Comparison of ENCODE assay signal across 9 cellular contexts in the genomic region with DNA sequence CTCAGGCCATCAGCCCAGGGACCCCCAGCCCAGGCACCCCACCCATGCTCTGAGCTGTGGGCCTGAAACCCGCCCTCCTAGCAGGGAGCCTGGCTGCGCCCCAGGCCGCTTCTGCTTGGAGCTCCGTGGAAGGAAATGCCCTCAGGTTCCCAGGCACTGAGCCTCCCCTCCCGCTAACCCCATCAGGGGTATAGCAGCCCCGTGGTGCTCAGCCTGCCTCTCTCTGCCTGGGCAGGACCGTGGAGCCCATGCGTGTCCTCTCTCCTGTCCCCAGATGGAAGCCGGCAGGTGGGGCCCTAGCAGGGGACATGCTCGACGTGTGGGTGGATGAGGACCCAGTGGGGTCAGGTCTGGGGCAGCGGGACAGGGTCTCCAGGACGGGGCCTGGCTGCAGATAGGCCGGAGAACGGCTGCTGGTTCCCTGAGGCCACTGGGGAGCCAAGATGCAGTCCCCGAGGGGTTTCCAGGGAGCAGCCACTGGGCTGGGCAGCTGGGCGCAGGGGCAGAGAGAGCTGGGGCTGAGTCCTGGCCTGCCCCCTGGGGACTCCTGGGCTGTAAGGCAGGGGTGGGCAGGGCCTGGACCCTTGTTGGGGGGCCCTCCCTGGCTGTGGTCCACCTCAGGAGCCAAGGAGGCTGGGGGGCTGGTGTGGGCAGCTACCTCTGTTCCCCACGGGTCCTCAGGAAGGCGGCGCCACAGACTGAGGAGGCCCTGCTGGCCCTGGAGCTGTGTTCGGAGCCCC.
DNase-seq lines count a peak whose midpoint lies in the region; ATAC-seq and TF ChIP-seq lines count a peak whose summit lies in the region.
"Had no signal": no experiment of that assay in that cellular context is flagged by ENCODE, and none has a peak within 500 bp of the region (broad histone marks: within the 10 kb centered on the region; RNA-seq: fewer than 3 reads in every experiment).

No MANE protein-coding gene starts in this region.

- intact Hi-C loops in left ventricle myocardium inferior (cut with micrococcal nuclease) (no loop called here), Right ventricle myocardium inferior (cut with DNase I) (loop anchor here (2.0 to 5.0 kb wide), 3 partner anchors 66 to 121 kb away; a partner anchor contains a TSS), upper lobe of right lung (cut with DNase I) (loop anchor here (10.0 kb wide), 1 partner anchor 121 kb away; a partner anchor contains a TSS)

- H3K27me3 ChIP-seq in left ventricle myocardium inferior (ENCODE audit: low read depth) (peaks cover 5% of the 10 kb centered on the region), adipocyte (replicated peaks; ENCODE audit: control insufficient read depth, insufficient read depth, low read length) (no peaks in the 10 kb centered on the region), upper lobe of right lung (no peaks in the 10 kb centered on the region)

- H3K4me3 ChIP-seq in left ventricle myocardium inferior (peak overlapping the region; percentile 84), adipocyte (ENCODE audit: low read length) (no peak overlapping the region), upper lobe of right lung (peak overlapping the region; percentile 63)

- H3K4me1 ChIP-seq in left ventricle myocardium inferior (peaks cover 90% of the 10 kb centered on the region), adipocyte (ENCODE audit: control insufficient read depth, insufficient read depth, low read length) (peaks cover 29% of the 10 kb centered on the region), upper lobe of right lung (peaks cover 49% of the 10 kb centered on the region)

- H3K27ac ChIP-seq in left ventricle myocardium inferior (replicated peaks): peak overlapping the region; percentile 92
- H3K27ac ChIP-seq in upper lobe of right lung: peak overlapping the region; percentile 90

- H3K4me1 Mint-ChIP-seq in naive thymus-derived CD8-positive, alpha-beta T cell: peaks cover 4 to 42% (median 29%) of the 10 kb centered on the region in 4 donors

- POLR2A ChIA-PET in naive thymus-derived CD8-positive, alpha-beta T cell (lab: Charles Lee): interaction anchor here (0.5 to 9.4 kb wide), 12 partner anchors 10 to 128 kb away, joined by 3 to 112 read pairs (median 4); a partner anchor contains a TSS

- TF ChIP-seq CTCF in left ventricle myocardium inferior (IDR thresholded peaks at IDR 0.05; ENCODE audit: borderline replicate concordance): no peak
- TF ChIP-seq CTCF in upper lobe of right lung (IDR thresholded peaks at IDR 0.05): no peak

- peak overlapping the region; percentile 13 to 92 (median 84) for H3K27ac Mint-ChIP-seq in naive thymus-derived CD8-positive, alpha-beta T cell

- no peaks in the 10 kb centered on the region for H3K9me3 ChIP-seq in left ventricle myocardium inferior (replicated peaks)
- no peaks in the 10 kb centered on the region for H3K9me3 ChIP-seq in adipocyte (ENCODE audit: control insufficient read depth, low read length)
- H3K9me3 ChIP-seq in upper lobe of right lung: no peaks in the 10 kb centered on the region

- H3K4me3 Mint-ChIP-seq in naive thymus-derived CD8-positive, alpha-beta T cell: peak overlapping the region; percentile 36 to 77 (median 69)

- no peaks in the 10 kb centered on the region for H3K36me3 Mint-ChIP-seq in naive thymus-derived CD8-positive, alpha-beta T cell

- no peaks in the 10 kb centered on the region for H3K9me3 Mint-ChIP-seq in naive thymus-derived CD8-positive, alpha-beta T cell

- ATAC-seq in Right ventricle myocardium inferior: no peak
- peak; percentile 5 to 11 for ATAC-seq in naive thymus-derived CD8-positive, alpha-beta T cell
- ATAC-seq in upper lobe of right lung: no peak
- no peak for ATAC-seq in HG03469 (IDR thresholded peaks at IDR 0.05; ENCODE audit: unreplicated experiment)

- H3K9ac ChIP-seq in adipocyte (ENCODE audit: low read length): peak overlapping the region; percentile 20

- no peaks in the 10 kb centered on the region for H3K36me3 ChIP-seq in left ventricle myocardium inferior
- H3K36me3 ChIP-seq in adipocyte (ENCODE audit: control insufficient read depth, insufficient read depth, low read length, severe bottlenecking): no peaks in the 10 kb centered on the region
- no peaks in the 10 kb centered on the region for H3K36me3 ChIP-seq in upper lobe of right lung

- no peaks in the 10 kb centered on the region for H3K27me3 Mint-ChIP-seq in naive thymus-derived CD8-positive, alpha-beta T cell

- DNase-seq in left ventricle myocardium inferior (no peak), Right ventricle myocardium inferior (ENCODE audit: missing footprints) (no peak), adipocyte (ENCODE audit: low read depth) (peak; percentile 5), upper lobe of right lung (no peak), iPS-NIHi11 (ENCODE audit: low spot score) (no peak), NCI-H1930 (lab: John Stamatoyannopoulos, UW) (no peak)
- DNase-seq in naive thymus-derived CD8-positive, alpha-beta T cell: peak in 2 of 10 donors; percentile 27 to 41
- DNase-seq: NCI-H2171 treated with DMSO at 0.1 percent for 48 hours had no signal

Comparison
In these comparisons a context has a peak if more than half of its experiments do, and no peak if none do; other contexts are left out.
1. ATAC-seq: peak in naive thymus-derived CD8-positive, alpha-beta T cell (2 of 2); none in Right ventricle myocardium inferior (single experiment), upper lobe of right lung (single experiment) and HG03469 (single experiment).